1 cellular context compared by ENCODE assay signal in genomic region chr14:23173796-23174195, GRCh38.
TF ChIP-seq lines count a peak whose summit lies in the region.

No MANE protein-coding gene starts in this region.

TF ChIP-seq in HepG2, 621 proteins besides CTCF, POLR2A, EP300 and RAD21:
- TF ChIP-seq ZNF331 (CRISPR knock-in tag; IDR thresholded peaks at IDR 0.05) = no peak
- no peak for TF ChIP-seq KLF16 (CRISPR knock-in tag; IDR thresholded peaks at IDR 0.05)
- TF ChIP-seq SNRNP70 (IDR thresholded peaks at IDR 0.05; ENCODE audit: low read depth, low read length) = no peak
- no peak for TF ChIP-seq HOXA3 (CRISPR knock-in tag; IDR thresholded peaks at IDR 0.05)
- TF ChIP-seq ZFP36L1 (CRISPR knock-in tag; IDR thresholded peaks at IDR 0.05) = no peak
- TF ChIP-seq ZNF430 (CRISPR knock-in tag; IDR thresholded peaks at IDR 0.05) = no peak
- TF ChIP-seq ZNF326 (CRISPR knock-in tag; IDR thresholded peaks at IDR 0.05; ENCODE audit: borderline replicate concordance) = no peak
- TF ChIP-seq ZNF160 (CRISPR knock-in tag; IDR thresholded peaks at IDR 0.05) = no peak
- peak; percentile 74 for TF ChIP-seq ZNF770 (CRISPR knock-in tag; IDR thresholded peaks at IDR 0.05)
- TF ChIP-seq ZNF232 (CRISPR knock-in tag; IDR thresholded peaks at IDR 0.05; ENCODE audit: borderline replicate concordance) = no peak
- peak; percentile 52; the same call in 1 of the 2 replicates for TF ChIP-seq ZNF121 (CRISPR knock-in tag; IDR thresholded peaks at IDR 0.05)
- no peak for TF ChIP-seq ELF1 (CRISPR knock-in tag; IDR thresholded peaks at IDR 0.05)
- TF ChIP-seq CEBPZ (IDR thresholded peaks at IDR 0.05; ENCODE audit: low read length) = no peak
- TF ChIP-seq ZKSCAN8 (CRISPR knock-in tag; IDR thresholded peaks at IDR 0.05; ENCODE audit: borderline replicate concordance) = no peak
TF ChIP-seq in HepG2: peak in this region for 2.
